Comparison of ENCODE assay signal across 9 cellular contexts in the genomic region with DNA sequence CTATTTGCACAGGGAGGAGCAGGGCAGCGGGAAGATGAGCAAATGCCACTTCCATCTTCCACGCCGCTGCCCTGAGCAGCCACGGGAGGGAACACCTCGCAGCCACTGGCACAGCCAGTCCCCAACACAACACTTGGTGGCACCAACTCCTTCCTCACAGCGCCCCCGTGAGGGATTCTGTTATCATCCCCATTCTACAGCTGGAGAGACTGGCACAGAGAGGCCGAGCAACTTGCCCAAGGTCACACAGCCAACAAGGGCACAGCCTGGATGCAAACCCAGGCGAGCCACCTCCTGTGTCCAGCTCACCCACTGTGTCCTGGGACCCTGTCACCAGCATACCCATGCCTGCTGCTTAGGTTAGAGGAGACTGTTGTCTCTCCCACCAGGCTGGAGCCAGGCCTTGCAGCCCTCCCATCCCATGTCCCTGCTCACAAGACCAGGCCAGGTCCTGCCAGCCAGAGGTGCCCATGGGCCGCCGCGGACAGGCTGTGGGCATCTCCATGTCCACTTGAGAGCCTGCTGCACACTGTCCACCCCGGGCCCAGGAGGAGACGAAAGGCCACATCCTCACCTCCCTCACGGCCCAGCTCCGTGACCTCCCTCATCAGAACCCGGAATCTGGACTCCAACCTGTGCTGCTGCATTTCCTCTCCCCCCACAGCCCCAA. TPM values are rescaled to one million over a fixed set of nuclear protein-coding genes. Genes with fewer than 3 reads are reported as not detected.
DNase-seq lines count a peak whose midpoint lies in the region; TF ChIP-seq lines count a peak whose summit lies in the region.
"Had no signal": no experiment of that assay in that cellular context is flagged by ENCODE, and none has a peak within 500 bp of the region (broad histone marks: within the 10 kb centered on the region; RNA-seq: fewer than 3 reads in every experiment).

No MANE protein-coding gene starts in this region.

- peak overlapping the region; percentile 72 to 94 (median 89) for H3K27ac Mint-ChIP-seq in brain

- peak overlapping the region; percentile 66 to 94 (median 81); a peak in 21 of 22 replicates for H3K4me2 ChIP-seq in BLaER1 treated with 17β-estradiol and CSF1 and Interleukin-3, amounts not matched to agents 10 nM and 100 nM

- no peaks in the 10 kb centered on the region for H3K27me3 Mint-ChIP-seq in brain

- TF ChIP-seq CTCF in brain (conservative IDR thresholded peaks at IDR 0.05) = no peak

- no peaks in the 10 kb centered on the region for H3K27me3 ChIP-seq in BLaER1 treated with 17β-estradiol and CSF1 and Interleukin-3, amounts not matched to agents 10 nM and 100 nM
- H3K27me3 ChIP-seq in HUES48 (ENCODE audit: control insufficient read depth, insufficient read depth, low read length) (no peaks in the 10 kb centered on the region), muscle layer of colon (ENCODE audit: control insufficient read depth in 1 of 2, insufficient read depth in 2 of 2, low read length in 2 of 2) (no peaks in the 10 kb centered on the region)

- H3K36me3 ChIP-seq in BLaER1 treated with 17β-estradiol and CSF1 and Interleukin-3, amounts not matched to agents 10 nM and 100 nM = peaks cover 0 to 47% (median 9%) of the 10 kb centered on the region in 11 experiments; a peak in 12 of 22 replicates
- peaks cover 3% of the 10 kb centered on the region for H3K36me3 ChIP-seq in HUES48 (ENCODE audit: control insufficient read depth, insufficient read depth, low read length)
- H3K36me3 ChIP-seq in muscle layer of colon (ENCODE audit: insufficient read depth, low read length) = peaks cover 4% of the 10 kb centered on the region

- peak overlapping the region in 2 of 5 experiments; percentile 34 to 59 for H3K4me3 Mint-ChIP-seq in brain
- H3K4me3 Mint-ChIP-seq: activated T-cell treated with anti-CD3 and anti-CD28 coated beads, Interleukin-2, amount 50 U/mL, for 4 hours had no signal

- no peak overlapping the region for H3K4me3 ChIP-seq in BLaER1 treated with 17β-estradiol and CSF1 and Interleukin-3, amounts not matched to agents 10 nM and 100 nM
- H3K4me3 ChIP-seq in HUES48 (ENCODE audit: low read depth, low read length) = no peak overlapping the region
- H3K4me3 ChIP-seq in muscle layer of colon (ENCODE audit: low read depth in 1 of 2, low read length in 2 of 2) = no peak overlapping the region

- H3K9me3 Mint-ChIP-seq in brain = peaks cover 0 to 4% (median under 1%) of the 10 kb centered on the region in 5 experiments
- H3K9me3 Mint-ChIP-seq: activated T-cell treated with anti-CD3 and anti-CD28 coated beads, Interleukin-2, amount 50 U/mL, for 4 hours had no signal

- H3K9ac ChIP-seq in BLaER1 treated with 17β-estradiol and CSF1 and Interleukin-3, amounts not matched to agents 10 nM and 100 nM = peak overlapping the region in 3 of 11 experiments; percentile 11 to 26 (median 15); a peak in 3 of 22 replicates
- H3K9ac ChIP-seq in HUES48 (ENCODE audit: low read depth, low read length) = no peak overlapping the region
- no peak overlapping the region for H3K9ac ChIP-seq in muscle layer of colon (ENCODE audit: low read length)

- H3K36me3 Mint-ChIP-seq in brain = peaks cover 27% of the 10 kb centered on the region

- peaks cover 88 to 99% (median 91%) of the 10 kb centered on the region in 10 experiments for H3K4me1 ChIP-seq in BLaER1 treated with 17β-estradiol and CSF1 and Interleukin-3, amounts not matched to agents 10 nM and 100 nM
- H3K4me1 ChIP-seq in HUES48 (ENCODE audit: control insufficient read depth, insufficient read depth, low read length) = peaks cover 56% of the 10 kb centered on the region
- H3K4me1 ChIP-seq in muscle layer of colon (ENCODE audit: insufficient read depth, low read length) = peaks cover 87% of the 10 kb centered on the region

- DNase-seq in NCI-H2107 treated with DMSO at 0.1 percent for 48 hours (lab: John Stamatoyannopoulos, UW; ENCODE audit: unreplicated experiment) (no peak), COR-L47 (lab: John Stamatoyannopoulos, UW) (no peak), GDM1 (lab: John Stamatoyannopoulos, UW) (no peak), NCI-H128 (lab: John Stamatoyannopoulos, UW; ENCODE audit: unreplicated experiment) (no peak)
- DNase-seq: activated T-cell treated with anti-CD3 and anti-CD28 coated beads, Interleukin-2, amount 50 U/mL, for 4 hours had no signal

- peak overlapping the region in 1 of 11 experiments; percentile 21; a peak in 2 of 22 replicates for H3K27ac ChIP-seq in BLaER1 treated with 17β-estradiol and CSF1 and Interleukin-3, amounts not matched to agents 10 nM and 100 nM
- peak overlapping the region; percentile 34 for H3K27ac ChIP-seq in HUES48 (ENCODE audit: low read depth, low read length)
- H3K27ac ChIP-seq in muscle layer of colon (ENCODE audit: low read depth, low read length) = peak overlapping the region; percentile 84

- H3K4me1 Mint-ChIP-seq in brain = peaks cover 92% of the 10 kb centered on the region

- H4K20me1 ChIP-seq in BLaER1 treated with 17β-estradiol and CSF1 and Interleukin-3, amounts not matched to agents 10 nM and 100 nM = peaks cover 100% of the 10 kb centered on the region in 11 experiments

- no peaks in the 10 kb centered on the region for H3K9me3 ChIP-seq in BLaER1 treated with 17β-estradiol and CSF1 and Interleukin-3, amounts not matched to agents 10 nM and 100 nM (replicated peaks in 1 of 11)
- H3K9me3 ChIP-seq in HUES48 (ENCODE audit: control insufficient read depth, insufficient read depth, low read length) = no peaks in the 10 kb centered on the region
- H3K9me3 ChIP-seq in muscle layer of colon (ENCODE audit: low read length) = no peaks in the 10 kb centered on the region

RNA-seq across cellular contexts. Expression of a gene that starts 57.0 kb away (rescaled TPM):
- polyA plus RNA-seq in brain (ENCODE audit: insufficient read depth, low read depth, low replicate concordance) = 78.6 TPM
